33 cellular contexts compared by ENCODE assay signal in the genomic region with DNA sequence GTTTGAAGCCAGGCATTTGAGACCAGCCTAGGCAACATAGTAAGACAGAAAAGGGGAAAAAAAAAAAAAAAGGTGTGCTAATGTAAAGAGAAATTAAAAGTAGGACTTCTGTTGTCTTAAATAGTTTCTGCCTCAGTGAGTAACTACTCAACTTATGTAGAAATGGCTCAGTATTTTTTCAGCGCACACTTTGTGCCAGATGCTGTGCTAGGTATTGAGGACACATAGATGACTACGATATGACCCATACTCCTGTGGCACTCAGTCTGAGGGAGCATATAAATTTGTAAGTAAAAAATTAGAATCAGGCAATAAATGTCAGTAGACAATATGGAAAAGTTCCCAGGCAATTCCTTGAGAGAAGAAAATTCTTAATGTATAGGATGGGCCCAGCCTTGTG.
DNase-seq lines count a peak whose midpoint lies in the region; ATAC-seq and TF ChIP-seq lines count a peak whose summit lies in the region.
"Had no signal": no experiment of that assay in that cellular context is flagged by ENCODE, and none has a peak within 500 bp of the region (broad histone marks: within the 10 kb centered on the region; RNA-seq: fewer than 3 reads in every experiment).

No MANE protein-coding gene starts in this region.

- DNase-seq in GM23338 (ENCODE audit: low spot score) = no peak
- peak; percentile 42 for DNase-seq in LHCN-M2 (ENCODE audit: low read depth)
- DNase-seq in epithelial cell of esophagus (ENCODE audit: low read depth) = peak; percentile 26
- no peak for DNase-seq in progenitor cell of endocrine pancreas (ENCODE audit: low spot score, unreplicated experiment)
- no peak for DNase-seq in COLO829 (ENCODE audit: low spot score)
- no peak for DNase-seq in activated gamma-delta T cell (lab: John Stamatoyannopoulos, UW)
- no peak for DNase-seq in activated T-cell treated with anti-CD3 and anti-CD28 coated beads, Interleukin-2, amount 50 U/mL, for 4 hours
- no peak for DNase-seq in OCI-LY7 (ENCODE audit: low spot score)
- DNase-seq: activated CD4-positive, alpha-beta T cell treated with anti-CD3 and anti-CD28 coated beads for 1 hour; activated CD8-positive, alpha-beta T cell treated with anti-CD3 and anti-CD28 coated beads, Interleukin-2, amount 10 ng/mL, durations not matched to agents 7 days and 5 days; activated naive CD4-positive, alpha-beta T cell treated with Interleukin-2 at 50 U/mL for 16 hours; amygdala; C1 segment of cervical spinal cord; Calu3; central memory CD4-positive, alpha-beta T cell; DND-41; KG1; left lung; midbrain; natural killer cell; NCI-H1694 treated with DMSO at 0.1 percent for 48 hours; NCI-H2171 treated with DMSO at 0.1 percent for 48 hours; NCI-H524 treated with DMSO at 0.1 percent for 48 hours; NK-92 treated with Interleukin-12 subunit alpha and Interleukin-12 subunit beta, amount 100 ng/mL, for 24 hours; ovary; stimulated activated CD4-positive, alpha-beta T cell treated with anti-CD3 and anti-CD28 coated beads, Interleukin-4, amount 100 ng/mL, for 1 hour; T-helper 1 cell had no signal

- H3K27ac Mint-ChIP-seq in GM23338 (peak overlapping the region; percentile 7; the same call in 1 of the 2 replicates), progenitor cell of endocrine pancreas (peak overlapping the region; percentile 56)
- H3K27ac Mint-ChIP-seq: activated CD8-positive, alpha-beta T cell treated with anti-CD3 and anti-CD28 coated beads, Interleukin-2, amount 10 ng/mL, durations not matched to agents 7 days and 5 days; natural killer cell; stimulated activated memory B cell treated with anti-CD40 and anti-IgM and Interleukin-4, amounts not matched to agents 10 μg/mL and 1 μg/mL and 100 μg/mL, for 72 hours had no signal

- no peaks in the 10 kb centered on the region for H3K36me3 ChIP-seq in GM23338 (ENCODE audit: insufficient read depth)
- no peaks in the 10 kb centered on the region for H3K36me3 ChIP-seq in OCI-LY7 (ENCODE audit: insufficient read depth, low read length)
- H3K36me3 ChIP-seq: ovary had no signal

- H3K4me1 Mint-ChIP-seq in GM23338 = peaks cover 86% of the 10 kb centered on the region
- peaks cover 13% of the 10 kb centered on the region for H3K4me1 Mint-ChIP-seq in progenitor cell of endocrine pancreas (ENCODE audit: low read depth)
- H3K4me1 Mint-ChIP-seq in activated T-cell treated with anti-CD3 and anti-CD28 coated beads, Interleukin-2, amount 50 U/mL, for 4 hours (ENCODE audit: low read depth) = no peaks in the 10 kb centered on the region
- H3K4me1 Mint-ChIP-seq: natural killer cell; stimulated activated memory B cell treated with anti-CD40 and anti-IgM and Interleukin-4, amounts not matched to agents 10 μg/mL and 1 μg/mL and 100 μg/mL, for 72 hours had no signal

- no peak overlapping the region for H2AFZ ChIP-seq in GM23338
- no peak overlapping the region for H2AFZ ChIP-seq in OCI-LY7 (ENCODE audit: low read length)

- H3K79me2 ChIP-seq in GM23338 (replicated peaks; ENCODE audit: insufficient read depth) (peaks cover 40% of the 10 kb centered on the region), OCI-LY7 (ENCODE audit: insufficient read depth, low read depth, low read length) (no peaks in the 10 kb centered on the region)

- no peak overlapping the region for H3K4me2 ChIP-seq in GM23338
- H3K4me2 ChIP-seq in OCI-LY7 (ENCODE audit: low read length) = no peak overlapping the region

- H3K9me3 ChIP-seq in OCI-LY7 (ENCODE audit: low read length) = no peaks in the 10 kb centered on the region
- H3K9me3 ChIP-seq: left lung, ovary, right atrium auricular region, SJSA1, vagina had no signal

- no peak for TF ChIP-seq CTCF in GM23338 (conservative IDR thresholded peaks at IDR 0.05; ENCODE audit: low read depth in 2 of 2)
- TF ChIP-seq CTCF in epithelial cell of esophagus (IDR thresholded peaks at IDR 0.05; ENCODE audit: insufficient read depth, low read depth, low read length, missing control alignments) = no peak
- TF ChIP-seq CTCF in progenitor cell of endocrine pancreas (IDR thresholded peaks at IDR 0.05; ENCODE audit: unreplicated experiment) = no peak
- no peak for TF ChIP-seq CTCF in OCI-LY7 (conservative IDR thresholded peaks at IDR 0.05; ENCODE audit: low read length)

- no TSS peak for BruUV-seq in OCI-LY7 (replicated peaks; lab: Mats Ljungman, UMichigan)

- H3K27me3 Mint-ChIP-seq in GM23338 (ENCODE audit: insufficient read depth, low read depth, poor library complexity) = no peaks in the 10 kb centered on the region
- H3K27me3 Mint-ChIP-seq in progenitor cell of endocrine pancreas = no peaks in the 10 kb centered on the region
- H3K27me3 Mint-ChIP-seq in activated T-cell treated with anti-CD3 and anti-CD28 coated beads, Interleukin-2, amount 50 U/mL, for 4 hours (ENCODE audit: low read depth) = peaks cover 14% of the 10 kb centered on the region

- intact Hi-C loops in OCI-LY7 (cut with micrococcal nuclease; ENCODE audit: unreplicated experiment) = no loop called here

- no peaks in the 10 kb centered on the region for H3K27me3 ChIP-seq in GM23338 (ENCODE audit: insufficient read depth)
- H3K27me3 ChIP-seq: left lung, ovary, right atrium auricular region, SJSA1, vagina had no signal

- H3K4me3 Mint-ChIP-seq in GM23338 = no peak overlapping the region
- no peak overlapping the region for H3K4me3 Mint-ChIP-seq in progenitor cell of endocrine pancreas (ENCODE audit: low read depth)
- H3K4me3 Mint-ChIP-seq in activated T-cell treated with anti-CD3 and anti-CD28 coated beads, Interleukin-2, amount 50 U/mL, for 4 hours = no peak overlapping the region
- H3K4me3 Mint-ChIP-seq: activated CD8-positive, alpha-beta T cell treated with anti-CD3 and anti-CD28 coated beads, Interleukin-2, amount 10 ng/mL, durations not matched to agents 7 days and 5 days; natural killer cell; stimulated activated memory B cell treated with anti-CD40 and anti-IgM and Interleukin-4, amounts not matched to agents 10 μg/mL and 1 μg/mL and 100 μg/mL, for 72 hours had no signal

- no peak for ATAC-seq in GM23338
- no peak for ATAC-seq in activated T-cell treated with anti-CD3 and anti-CD28 coated beads, Interleukin-2, amount 50 U/mL, for 4 hours
- ATAC-seq: activated CD8-positive, alpha-beta T cell treated with anti-CD3 and anti-CD28 coated beads, Interleukin-2, amount 10 ng/mL, durations not matched to agents 7 days and 5 days; GM12878; HCT116; left lung; natural killer cell; stimulated activated memory B cell treated with anti-CD40 and anti-IgM and Interleukin-4, amounts not matched to agents 10 μg/mL and 1 μg/mL and 100 μg/mL, for 72 hours had no signal

- H3F3A ChIP-seq in GM23338 (replicated peaks; ENCODE audit: low read depth) = no peaks in the 10 kb centered on the region

- H3K27ac ChIP-seq in GM23338 (ENCODE audit: low read depth) (no peak overlapping the region), OCI-LY7 (ENCODE audit: low read depth, low read length, poor library complexity, severe bottlenecking) (no peak overlapping the region)
- H3K27ac ChIP-seq: left lung, ovary, right atrium auricular region, SJSA1, vagina had no signal

- H3K9me2 ChIP-seq in GM23338 (ENCODE audit: insufficient read depth) (no peaks in the 10 kb centered on the region), OCI-LY7 (ENCODE audit: insufficient read depth, low read length) (no peaks in the 10 kb centered on the region)

- H3K9me3 Mint-ChIP-seq in GM23338 = no peaks in the 10 kb centered on the region
- H3K9me3 Mint-ChIP-seq in progenitor cell of endocrine pancreas (ENCODE audit: low read depth) = no peaks in the 10 kb centered on the region
- no peaks in the 10 kb centered on the region for H3K9me3 Mint-ChIP-seq in activated T-cell treated with anti-CD3 and anti-CD28 coated beads, Interleukin-2, amount 50 U/mL, for 4 hours
- H3K9me3 Mint-ChIP-seq: natural killer cell; stimulated activated memory B cell treated with anti-CD40 and anti-IgM and Interleukin-4, amounts not matched to agents 10 μg/mL and 1 μg/mL and 100 μg/mL, for 72 hours had no signal

- POLR2A ChIA-PET in OCI-LY7 (lab: Charles Lee) = no interaction called here

- no peaks in the 10 kb centered on the region for H4K20me1 ChIP-seq in GM23338 (replicated peaks; ENCODE audit: insufficient read depth)
- no peaks in the 10 kb centered on the region for H4K20me1 ChIP-seq in OCI-LY7 (ENCODE audit: insufficient read depth, low read length)

- H3K4me3 ChIP-seq in GM23338 (no peak overlapping the region), epithelial cell of esophagus (ENCODE audit: low read length) (no peak overlapping the region), OCI-LY7 (ENCODE audit: low read depth, low read length, poor library complexity, severe bottlenecking) (no peak overlapping the region)
- H3K4me3 ChIP-seq: GM12878, left lung, ovary, right atrium auricular region, SJSA1, vagina had no signal

- CTCF ChIA-PET in OCI-LY7 (lab: Charles Lee; ENCODE audit: unreplicated experiment) = no interaction called here

- H3K36me3 Mint-ChIP-seq in GM23338 (ENCODE audit: low read depth) (peaks cover 17% of the 10 kb centered on the region; the same call in 2 of the 3 replicates), progenitor cell of endocrine pancreas (ENCODE audit: insufficient read depth) (peaks cover 35% of the 10 kb centered on the region)
- no peaks in the 10 kb centered on the region for H3K36me3 Mint-ChIP-seq in activated T-cell treated with anti-CD3 and anti-CD28 coated beads, Interleukin-2, amount 50 U/mL, for 4 hours (ENCODE audit: insufficient read depth)
- H3K36me3 Mint-ChIP-seq: natural killer cell; stimulated activated memory B cell treated with anti-CD40 and anti-IgM and Interleukin-4, amounts not matched to agents 10 μg/mL and 1 μg/mL and 100 μg/mL, for 72 hours had no signal

- H3K4me1 ChIP-seq in GM23338 (ENCODE audit: insufficient read depth) = peaks cover 74% of the 10 kb centered on the region
- H3K4me1 ChIP-seq in OCI-LY7 (ENCODE audit: insufficient read depth, low read length, poor library complexity, severe bottlenecking) = no peaks in the 10 kb centered on the region
- H3K4me1 ChIP-seq: left lung, right atrium auricular region, SJSA1, vagina had no signal

TF ChIP-seq in GM23338, 12 proteins besides CTCF, POLR2A, EP300 and RAD21 (continues in another document):
- TF ChIP-seq JUNB (IDR thresholded peaks at IDR 0.05; ENCODE audit: unreplicated experiment) = no peak

Comparison
In these comparisons a context has a peak if more than half of its experiments do, and no peak if none do; other contexts are left out.
1. DNase-seq: peak in LHCN-M2 (single experiment) and epithelial cell of esophagus (single experiment); none in GM23338 (single experiment), progenitor cell of endocrine pancreas (single experiment), COLO829 (single experiment), activated gamma-delta T cell (single experiment), activated T-cell treated with anti-CD3 and anti-CD28 coated beads, Interleukin-2, amount 50 U/mL, for 4 hours (single experiment) and OCI-LY7 (single experiment).